ENCODE assay signal across 6 cellular contexts in genomic region chr2:200201839-200202238, GRCh38.
A peak's percentile ranks its signal among the peaks of the same experiment; 100 is the strongest.
DNase-seq lines count a peak whose midpoint lies in the region; FAIRE-seq and TF ChIP-seq lines count a peak whose summit lies in the region.
"Not testable (repeated sequence)": the region's sequence is repeated elsewhere in the genome, so short reads cannot be mapped to it uniquely, and the experiment has no call there.

No MANE protein-coding gene starts in this region.

- H4K5ac ChIP-seq in H9 (ENCODE audit: insufficient read length, low read depth, low read length) (peak overlapping the region; percentile 72), H1 (ENCODE audit: insufficient read length, low read depth, low read length) (peak overlapping the region; percentile 75)

- H4K91ac ChIP-seq in H9 (ENCODE audit: insufficient read length, low read depth, low read length) = not testable (repeated sequence)
- H4K91ac ChIP-seq in H1 (replicated peaks; ENCODE audit: insufficient read length, low read length) = peak overlapping the region; percentile 81

- DNase-seq in ELF-1 (ENCODE audit: low read depth, low spot score) (peak; percentile 56), H9 (peak; percentile 70), H1 (ENCODE audit: low read depth in 1 of 2, low spot score in 2 of 2) (peak; percentile 31 to 66)
- not testable (repeated sequence) for DNase-seq in nephron progenitor cell

- H3K36me3 Mint-ChIP-seq in H9 (ENCODE audit: insufficient read depth in 1 of 3, low read depth in 3 of 3) = peaks cover 16 to 21% (median 20%) of the 10 kb centered on the region in 3 experiments
- not testable (repeated sequence) for H3K36me3 Mint-ChIP-seq in nephron progenitor cell (ENCODE audit: low read depth)

- not testable (repeated sequence) for TF ChIP-seq CTCF in H9 (conservative IDR thresholded peaks at IDR 0.05); H1 (IDR thresholded peaks at IDR 0.05; ENCODE audit: control extremely low read depth in 1 of 3, insufficient read depth in 1 of 3, low read depth in 1 of 3, low read length in 3 of 3); nephron progenitor cell (IDR thresholded peaks at IDR 0.05)

- H3K4me3 ChIP-seq in HUES6 (ENCODE audit: low read depth, low read length) (peak overlapping the region; percentile 36; the same call in 1 of the 2 replicates), H1 (ENCODE audit: extremely low read depth in 1 of 4, insufficient read depth in 2 of 4, low read depth in 3 of 4, low read length in 4 of 4) (peak overlapping the region in 1 of 4 experiments; percentile 24; a peak in 1 of 8 replicates), iPS-18a (ENCODE audit: low read length) (peak overlapping the region; percentile 37)

- H2BK20ac ChIP-seq in H9 (ENCODE audit: low read depth, low read length, poor library complexity, severe bottlenecking) = not testable (repeated sequence)
- H2BK20ac ChIP-seq in H1 (ENCODE audit: low read length) = peak overlapping the region; percentile 95; the same call in 1 of the 2 replicates

- H3K79me1 ChIP-seq in H9 (ENCODE audit: insufficient read depth, low read depth, low read length, poor library complexity, severe bottlenecking); H1 (ENCODE audit: low read depth, low read length): not testable (repeated sequence)

- not testable (repeated sequence) for H3K27me3 Mint-ChIP-seq in H9 (ENCODE audit: low read depth); nephron progenitor cell (ENCODE audit: low read depth, poor library complexity)

- peak overlapping the region; percentile 97 to 100 (median 97) for H3K27ac Mint-ChIP-seq in H9
- H3K27ac Mint-ChIP-seq in nephron progenitor cell = peak overlapping the region; percentile 5

- not testable (repeated sequence) for H4K20me1 ChIP-seq in H9 (ENCODE audit: control insufficient read depth, insufficient read depth, insufficient read length); H1 (replicated peaks in 1 of 2; ENCODE audit: control insufficient read depth in 1 of 2, insufficient read depth in 2 of 2, low read length in 2 of 2)

- not testable (repeated sequence) for H3K14ac ChIP-seq in H9 (ENCODE audit: insufficient read depth, low read length); H1 (ENCODE audit: insufficient read length)

- H3K4me1 ChIP-seq in H9 (ENCODE audit: insufficient read depth, low read length) = not testable (repeated sequence)
- H3K4me1 ChIP-seq in HUES6 (ENCODE audit: control insufficient read depth, insufficient read depth, low read length) (peaks cover 52% of the 10 kb centered on the region), H1 (replicated peaks in 1 of 4; ENCODE audit: control insufficient read depth in 3 of 4, insufficient read depth in 4 of 4, low read length in 3 of 4) (peaks cover 5 to 22% (median 10%) of the 10 kb centered on the region in 4 experiments), iPS-18a (ENCODE audit: control insufficient read depth, low read depth, low read length) (peaks cover 33% of the 10 kb centered on the region)

- peak overlapping the region; percentile 19 for H3T11ph ChIP-seq in H9 (ENCODE audit: low read length)

- H3K23ac ChIP-seq in H9 (ENCODE audit: insufficient read length, low read depth, low read length); H1 (ENCODE audit: insufficient read length): not testable (repeated sequence)

- not testable (repeated sequence) for H2AFZ ChIP-seq in H9 (ENCODE audit: low read length); H1 (ENCODE audit: low read length)

- WGBS in H9 (ENCODE audit: extremely low coverage, insufficient read length, low lambda C conversion rate) = no CpG with 5 or more reads among the region's 4 CpGs
- whole genome bisulfite sequencing in H1 (ENCODE audit: extremely low coverage in 1 of 2, insufficient coverage in 1 of 2, insufficient read length in 1 of 2, insufficient replicate concordance in 2 of 2, low coverage in 1 of 2, low lambda C conversion rate in 2 of 2, missing lambda C conversion rate in 1 of 2), 2 experiments = 29% methylated on average over 4 of the region's 4 CpGs; no CpG with 5 or more reads in 1 of the 2 experiments

- H4K8ac ChIP-seq in H9 (replicated peaks; ENCODE audit: insufficient read length, low read depth, low read length); H1 (ENCODE audit: extremely low read depth, insufficient read depth, low read length): not testable (repeated sequence)

- peaks cover 22% of the 10 kb centered on the region in 2 experiments for H3K9me3 Mint-ChIP-seq in H9
- peaks cover 22% of the 10 kb centered on the region for H3K9me3 Mint-ChIP-seq in nephron progenitor cell

- peak overlapping the region in 1 of 2 experiments; percentile 69; a peak in 4 of 5 replicates for H3K4me3 Mint-ChIP-seq in H9
- H3K4me3 Mint-ChIP-seq in nephron progenitor cell = not testable (repeated sequence)

- H2BK12ac ChIP-seq in H9 (ENCODE audit: insufficient read length, low read depth, low read length) = not testable (repeated sequence)
- H2BK12ac ChIP-seq in H1 (ENCODE audit: low read depth, low read length) = peak overlapping the region; percentile 92; the same call in 1 of the 2 replicates

- not testable (repeated sequence) for H2BK5ac ChIP-seq in H9 (ENCODE audit: insufficient read length, low read length)
- peak overlapping the region; percentile 99 for H2BK5ac ChIP-seq in H1 (ENCODE audit: low read depth, low read length)

- H3K27ac ChIP-seq in H9 (ENCODE audit: insufficient read length, low read depth, low read length) = peak overlapping the region; percentile 96
- H3K27ac ChIP-seq in HUES6 (ENCODE audit: low read depth, low read length) = peak overlapping the region; percentile 95
- peak overlapping the region; percentile 82 for H3K27ac ChIP-seq in H1 (ENCODE audit: low read depth, low read length)
- H3K27ac ChIP-seq in iPS-18a (ENCODE audit: low read length) = peak overlapping the region; percentile 83

- not testable (repeated sequence) for H3K4ac ChIP-seq in H9 (ENCODE audit: low read depth, low read length); H1 (replicated peaks; ENCODE audit: insufficient read length, low read depth, low read length)

- peaks cover 46 to 51% of the 10 kb centered on the region in 2 experiments for H3K4me1 Mint-ChIP-seq in H9
- not testable (repeated sequence) for H3K4me1 Mint-ChIP-seq in nephron progenitor cell

- not testable (repeated sequence) for H2BK15ac ChIP-seq in H9 (ENCODE audit: low read depth, low read length); H1 (ENCODE audit: low read length)

- peak in 1 of 2 experiments; percentile 62; a peak in 2 of 3 replicates for TF ChIP-seq POLR2A in H1 (IDR thresholded peaks at IDR 0.05; ENCODE audit: control extremely low read depth in 1 of 2, low read depth in 2 of 2, low read length in 2 of 2)

- TF ChIP-seq RAD21 in H1 (IDR thresholded peaks at IDR 0.05 in 1 of 2, conservative IDR thresholded peaks at IDR 0.05 in 1 of 2; ENCODE audit: low read depth in 2 of 2, low read length in 2 of 2) = not testable (repeated sequence)

- H3K27me3 ChIP-seq in H9 (ENCODE audit: insufficient read depth, low read length); HUES6 (ENCODE audit: control insufficient read depth, insufficient read depth, low read length); H1 (replicated peaks in 1 of 4; ENCODE audit: control insufficient read depth in 3 of 4, extremely low read depth in 1 of 4, insufficient read depth in 3 of 4, low read length in 3 of 4); iPS-18a (ENCODE audit: control insufficient read depth, insufficient read depth, low read length): not testable (repeated sequence)

- not testable (repeated sequence) for H3K18ac ChIP-seq in H9 (ENCODE audit: insufficient read length, low read depth, low read length)
- peak overlapping the region; percentile 89; the same call in 1 of the 2 replicates for H3K18ac ChIP-seq in H1 (ENCODE audit: extremely low read depth, low read length)

- CTCF ChIA-PET in H1 (lab: Charles Lee; ENCODE audit: partially characterized antibody) = interaction anchor here (1.1 to 3.8 kb wide), 3 partner anchors 20 to 216 kb away, joined by 3 to 25 read pairs (median 3); no protein-coding TSS in a partner anchor

- not testable (repeated sequence) for H2BK120ac ChIP-seq in H9 (ENCODE audit: low read depth, low read length, poor library complexity, severe bottlenecking); H1 (replicated peaks; ENCODE audit: low read depth, low read length)

- POLR2A ChIA-PET in H1 (lab: Charles Lee; ENCODE audit: partially characterized antibody) = interaction anchor here (0.8 to 1.5 kb wide), 7 partner anchors 10 to 108 kb away, joined by 3 to 5 read pairs (median 3); partner anchors contain the start of gene SPATS2L

- FAIRE-seq in H1 (lab: Jason Lieb, UNC) = peak; percentile 93

- not testable (repeated sequence) for H3K23me2 ChIP-seq in H9 (ENCODE audit: insufficient read length, low read depth, low read length, poor library complexity, severe bottlenecking); H1 (ENCODE audit: low read depth, low read length)

- H3K9ac ChIP-seq in H9 (ENCODE audit: extremely low read depth, insufficient read length, low read length) = peak overlapping the region; percentile 62
- H3K9ac ChIP-seq in HUES6 (ENCODE audit: low read length) = peak overlapping the region; percentile 82
- peak overlapping the region in 3 of 4 experiments; percentile 13 to 45 (median 36); a peak in 3 of 7 replicates for H3K9ac ChIP-seq in H1 (replicated peaks in 1 of 4; ENCODE audit: extremely low read depth in 1 of 4, low read depth in 3 of 4, low read length in 3 of 4)
- peak overlapping the region; percentile 45 for H3K9ac ChIP-seq in iPS-18a (ENCODE audit: low read length)

- not testable (repeated sequence) for H3K9me3 ChIP-seq in H9 (ENCODE audit: control insufficient read depth, low read depth, low read length); HUES6 (ENCODE audit: control insufficient read depth, insufficient read depth, low read depth, low read length); H1 (ENCODE audit: insufficient read depth in 2 of 2, low read depth in 1 of 2, low read length in 1 of 2); iPS-18a (ENCODE audit: control insufficient read depth, low read depth, low read length)

- not testable (repeated sequence) for H3K79me2 ChIP-seq in H9 (ENCODE audit: insufficient read depth, low read length); H1 (ENCODE audit: control insufficient read depth in 1 of 2, insufficient read depth in 2 of 2, low read length in 2 of 2)

- not testable (repeated sequence) for H3K36me3 ChIP-seq in HUES6 (ENCODE audit: control insufficient read depth, insufficient read depth, low read length); H1 (ENCODE audit: control insufficient read depth in 2 of 4, insufficient read depth in 4 of 4, low read length in 3 of 4); iPS-18a (ENCODE audit: control insufficient read depth, low read depth, low read length)

- H3K56ac ChIP-seq in H9 (ENCODE audit: insufficient read length, low read depth, low read length); H1 (replicated peaks; ENCODE audit: insufficient read length, low read depth, low read length): not testable (repeated sequence)

- TF ChIP-seq EP300 in H1 (IDR thresholded peaks at IDR 0.05; ENCODE audit: borderline replicate concordance in 1 of 2, low read depth in 2 of 2, low read length in 2 of 2) = peak in 1 of 2 experiments; percentile 69; a peak in 1 of 3 replicates

- H3K4me2 ChIP-seq in H9 (ENCODE audit: insufficient read depth, insufficient read length, low read length) = not testable (repeated sequence)
- peak overlapping the region; percentile 4 to 32 for H3K4me2 ChIP-seq in H1 (ENCODE audit: insufficient read depth in 1 of 2, low read depth in 2 of 2, low read length in 2 of 2)

- H2AK5ac ChIP-seq in H9 (ENCODE audit: insufficient read length, low read length) = not testable (repeated sequence)
- H2AK5ac ChIP-seq in H1 (ENCODE audit: low read depth, low read length) = peak overlapping the region; percentile 75; the same call in 1 of the 2 replicates
